14 cellular contexts compared by ENCODE assay signal in genomic region chr13:33146843-33147611, GRCh38.
DNase-seq lines count a peak whose midpoint lies in the region; ATAC-seq and TF ChIP-seq lines count a peak whose summit lies in the region.
"Had no signal": no experiment of that assay in that cellular context is flagged by ENCODE, and none has a peak within 500 bp of the region (broad histone marks: within the 10 kb centered on the region; RNA-seq: fewer than 3 reads in every experiment).

No MANE protein-coding gene starts in this region.

- H3K4me3 ChIP-seq in esophagus squamous epithelium = no peak overlapping the region
- H3K4me3 ChIP-seq: psoas muscle had no signal

- intact Hi-C loops in esophagus squamous epithelium (cut with DNase I) = no loop called here

- no peaks in the 10 kb centered on the region for H3K4me1 ChIP-seq in esophagus squamous epithelium

- DNase-seq in GM10266 (ENCODE audit: extremely low spot score) = peak; percentile 74
- no peak for DNase-seq in esophagus squamous epithelium (lab: John Stamatoyannopoulos, UW)
- no peak for DNase-seq in DMS53 treated with DMSO at 0.1 percent for 48 hours (lab: John Stamatoyannopoulos, UW; ENCODE audit: unreplicated experiment)
- no peak for DNase-seq in NCI-H748 treated with DMSO at 0.1 percent for 48 hours (lab: John Stamatoyannopoulos, UW)
- DNase-seq in omental fat pad (ENCODE audit: low spot score) = no peak
- DNase-seq: CD4-positive, alpha-beta memory T cell; NCI-H1092 treated with DMSO at 0.1 percent for 48 hours; psoas muscle had no signal

- no peaks in the 10 kb centered on the region for H3K27me3 ChIP-seq in esophagus squamous epithelium

- ATAC-seq in GM18873 (IDR thresholded peaks at IDR 0.05; ENCODE audit: low FRiP score, unreplicated experiment) (peak; percentile 93), GM21825 (IDR thresholded peaks at IDR 0.05; ENCODE audit: unreplicated experiment) (peak; percentile 86), HG03432 (IDR thresholded peaks at IDR 0.05; ENCODE audit: unreplicated experiment) (peak; percentile 89), omental fat pad (ENCODE audit: low FRiP score) (no peak)
- ATAC-seq: esophagus mucosa, Panc1, psoas muscle, WTC11 had no signal

- TF ChIP-seq POLR2A in esophagus squamous epithelium (IDR thresholded peaks at IDR 0.05) = no peak

- peaks cover 0 to 2% (median 0%) of the 10 kb centered on the region in 3 donors for H3K36me3 ChIP-seq in esophagus squamous epithelium

- WGBS in esophagus squamous epithelium, 2 donors = 40 to 50% methylated on average over 4 of the region's 4 CpGs

- no peaks in the 10 kb centered on the region for H3K9me3 ChIP-seq in esophagus squamous epithelium
- H3K9me3 ChIP-seq: psoas muscle had no signal

- no peak overlapping the region for H3K27ac ChIP-seq in esophagus squamous epithelium
- H3K27ac ChIP-seq: psoas muscle had no signal

- TF ChIP-seq CTCF in GM10266 (IDR thresholded peaks at IDR 0.05; ENCODE audit: control insufficient read depth, insufficient read depth, low read depth, missing control alignments) (no peak), esophagus squamous epithelium (IDR thresholded peaks at IDR 0.05) (no peak), omental fat pad (IDR thresholded peaks at IDR 0.05) (no peak)
